In genomic region chr5:102794677-102795331, GRCh38 we compare ENCODE assay signal across 16 cellular contexts. TPM values are rescaled to one million over a fixed set of nuclear protein-coding genes. Genes with fewer than 3 reads are reported as not detected.
DNase-seq lines count a peak whose midpoint lies in the region; ATAC-seq and TF ChIP-seq lines count a peak whose summit lies in the region.
"Had no signal": no experiment of that assay in that cellular context is flagged by ENCODE, and none has a peak within 500 bp of the region (broad histone marks: within the 10 kb centered on the region; RNA-seq: fewer than 3 reads in every experiment).

No MANE protein-coding gene starts in this region.

- ATAC-seq in Right ventricle myocardium superior (ENCODE audit: poor library complexity) (no peak), HG02642 (IDR thresholded peaks at IDR 0.05; ENCODE audit: poor library complexity, unreplicated experiment) (no peak)
- ATAC-seq: activated CD8-positive, alpha-beta memory T cell treated with anti-CD3 and anti-CD28 coated beads, Interleukin-2, amount 10 ng/mL, durations not matched to agents 7 days and 5 days; effector memory CD8-positive, alpha-beta T cell had no signal

- no peaks in the 10 kb centered on the region for H3K36me3 ChIP-seq in left ventricle myocardium inferior

- peak overlapping the region; percentile 47 for H3K4me3 ChIP-seq in left ventricle myocardium inferior

- H3K27ac ChIP-seq in left ventricle myocardium inferior (replicated peaks) (peak overlapping the region; percentile 65), epithelial cell of prostate (no peak overlapping the region)

- no peaks in the 10 kb centered on the region for H3K27me3 ChIP-seq in left ventricle myocardium inferior (ENCODE audit: low read depth)

- TF ChIP-seq CTCF in left ventricle myocardium inferior (IDR thresholded peaks at IDR 0.05; ENCODE audit: borderline replicate concordance), result no peak

- intact Hi-C loops in left ventricle myocardium inferior (cut with micrococcal nuclease), result no loop called here
- intact Hi-C loops in Right ventricle myocardium superior (cut with DNase I), result loop anchor here (10.0 kb wide), 1 partner anchor 70 kb away; no protein-coding TSS in a partner anchor

- in situ Hi-C loops in KBM-7 (cut with MboI; ENCODE audit: low pct_unique_long_range_greater_than_20kb, low sequenced_read_pairs), result no loop called here

- H3K4me1 ChIP-seq in left ventricle myocardium inferior, result peaks cover 83% of the 10 kb centered on the region

- no peak for DNase-seq in left ventricle myocardium inferior
- no peak for DNase-seq in Right ventricle myocardium superior
- peak; percentile 59 for DNase-seq in NCI-H2196 treated with DMSO at 0.1 percent for 48 hours (lab: John Stamatoyannopoulos, UW; ENCODE audit: unreplicated experiment)
- peak; percentile 24 for DNase-seq in epithelial cell of prostate (ENCODE audit: low read depth, low spot score)
- no peak for DNase-seq in activated CD8-positive, alpha-beta memory T cell treated with anti-CD3 and anti-CD28 coated beads, Interleukin-2, amount 50 U/mL, for 4 hours
- DNase-seq in KBM-7, result no peak
- no peak for DNase-seq in HK-2 (ENCODE audit: unreplicated experiment)
- DNase-seq: activated CD8-positive, alpha-beta memory T cell treated with anti-CD3 and anti-CD28 coated beads, Interleukin-2, amount 10 ng/mL, durations not matched to agents 7 days and 5 days; activated naive CD4-positive, alpha-beta T cell treated with anti-CD3 and anti-CD28 coated beads, Interleukin-2, amount 50 U/mL, for 16 hours; DND-41; effector memory CD8-positive, alpha-beta T cell; Kasumi-1; kidney; NCI-H82; stimulated activated CD4-positive, alpha-beta T cell treated with anti-CD3 and anti-CD28 coated beads, Interleukin-2, amount 100 ng/mL, for 48 hours had no signal

- H3K9me3 ChIP-seq in left ventricle myocardium inferior (replicated peaks), result no peaks in the 10 kb centered on the region

RNA-seq across cellular contexts. Expression of gene PAM, which starts 39.7 kb away (rescaled TPM):
- total RNA-seq in left ventricle myocardium inferior (1,051 TPM), Right ventricle myocardium superior (859 TPM)

Comparison
In these comparisons a context has a peak if more than half of its experiments do, and no peak if none do; other contexts are left out.
1. DNase-seq: peak in NCI-H2196 treated with DMSO at 0.1 percent for 48 hours (single experiment) and epithelial cell of prostate (single experiment); none in left ventricle myocardium inferior (single experiment), Right ventricle myocardium superior (single experiment), activated CD8-positive, alpha-beta memory T cell treated with anti-CD3 and anti-CD28 coated beads, Interleukin-2, amount 50 U/mL, for 4 hours (single experiment), KBM-7 (single experiment) and HK-2 (single experiment).